ENCODE assay signal across 8 cellular contexts in the genomic region with DNA sequence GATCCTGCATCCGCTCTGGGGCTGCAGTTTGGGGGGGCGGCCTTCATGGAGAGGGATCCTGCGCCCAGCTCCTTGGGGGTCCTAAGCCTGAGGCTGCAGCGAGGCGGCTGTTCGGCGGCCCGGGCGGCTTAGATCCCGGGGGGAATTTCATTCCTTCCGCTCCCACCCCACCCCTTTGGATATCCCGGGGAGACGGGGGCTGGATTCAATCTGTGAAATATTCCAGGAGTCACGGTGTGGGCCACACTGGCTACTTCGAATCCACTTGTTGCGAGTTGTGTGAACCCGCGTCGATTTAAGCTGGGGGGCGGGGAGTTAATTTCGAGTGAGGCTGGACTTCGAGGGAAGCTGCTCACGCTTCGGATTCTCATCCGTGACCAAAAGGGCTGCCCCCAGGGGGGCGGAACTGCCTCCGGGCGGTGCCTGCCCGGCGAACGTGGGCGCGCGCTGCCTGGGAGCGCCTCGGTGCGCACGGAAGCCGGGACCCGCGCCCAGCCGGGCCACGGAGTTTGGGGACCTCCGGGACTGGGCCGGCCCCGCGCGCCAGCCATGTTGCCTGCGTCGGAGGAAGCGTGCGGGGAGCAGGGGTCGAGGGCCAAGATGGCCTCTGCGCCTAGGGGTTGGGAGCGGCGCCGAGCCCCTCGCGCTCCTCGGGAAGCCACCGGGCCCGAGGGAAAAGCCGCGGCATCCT. TPM values are rescaled to one million over a fixed set of nuclear protein-coding genes. Genes with fewer than 3 reads are reported as not detected.
DNase-seq lines count a peak whose midpoint lies in the region; ATAC-seq and TF ChIP-seq lines count a peak whose summit lies in the region.

No MANE protein-coding gene starts in this region.

- DNase-seq in CD14-positive monocyte (ENCODE audit: low spot score), result no peak
- DNase-seq in RWPE1 (ENCODE audit: low spot score), result peak; percentile 58
- peak in 1 of 10 donors; percentile 9 for DNase-seq in dorsolateral prefrontal cortex
- peak in 1 of 2 donors; percentile 10 for DNase-seq in memory B cell (ENCODE audit: low spot score in 2 of 2)

- POLR2A ChIA-PET in RWPE1 (lab: Yijun Ruan, JAX; ENCODE audit: low non-redundant PET), result interaction anchor here (1.0 kb wide), 1 partner anchor 24 kb away, joined by 3 read pairs; no protein-coding TSS in a partner anchor

- no peak overlapping the region for H3K27ac ChIP-seq in RWPE1
- H3K27ac ChIP-seq in dorsolateral prefrontal cortex, result peak overlapping the region in 32 of 59 donors; percentile 0 to 75 (median 44)
- no peak overlapping the region for H3K27ac ChIP-seq in thymus (ENCODE audit: low read depth)

- H3K27me3 Mint-ChIP-seq in CD14-positive monocyte (ENCODE audit: low read depth in 3 of 3) (peaks cover 23 to 38% (median 28%) of the 10 kb centered on the region in 3 donors), memory B cell (peaks cover 18% of the 10 kb centered on the region)

- peaks cover 23% of the 10 kb centered on the region for H3K4me1 Mint-ChIP-seq in CD14-positive monocyte
- H3K4me1 Mint-ChIP-seq in memory B cell, result peaks cover 5% of the 10 kb centered on the region

- CTCF ChIA-PET in RWPE1 (lab: Yijun Ruan, JAX), result interaction anchor here (0.6 to 1.0 kb wide), 3 partner anchors 23 to 66 kb away, joined by 3 to 4 read pairs (median 3); no protein-coding TSS in a partner anchor

- H3K4me3 ChIP-seq in dorsolateral prefrontal cortex, result peak overlapping the region; percentile 50 to 88 (median 69)
- H3K4me3 ChIP-seq in thymus (ENCODE audit: low read length), result peak overlapping the region; percentile 46

- TF ChIP-seq CTCF in CD14-positive monocyte (IDR thresholded peaks at IDR 0.05) (no peak), RWPE1 (conservative IDR thresholded peaks at IDR 0.05; ENCODE audit: low read depth) (no peak), dorsolateral prefrontal cortex (IDR thresholded peaks at IDR 0.05 in 54 of 56, conservative IDR thresholded peaks at IDR 0.05 in 2 of 56; ENCODE audit: low read depth in 1 of 56, partially characterized antibody in 56 of 56) (no peak)

- H3K4me3 Mint-ChIP-seq in CD14-positive monocyte, result peak overlapping the region; percentile 86 to 94
- peak overlapping the region; percentile 83 for H3K4me3 Mint-ChIP-seq in memory B cell

- peaks cover 0 to 5% of the 10 kb centered on the region in 2 donors for H3K36me3 Mint-ChIP-seq in CD14-positive monocyte
- no peaks in the 10 kb centered on the region for H3K36me3 Mint-ChIP-seq in memory B cell

- peaks cover 0 to 51% (median 28%) of the 10 kb centered on the region in 45 donors for H3K27me3 ChIP-seq in dorsolateral prefrontal cortex
- H3K27me3 ChIP-seq in thymus (ENCODE audit: control insufficient read depth, insufficient read depth), result peaks cover 46% of the 10 kb centered on the region

- ATAC-seq in GM19351 (IDR thresholded peaks at IDR 0.05; ENCODE audit: unreplicated experiment), result peak; percentile 49
- peak; percentile 26 for ATAC-seq in memory B cell (ENCODE audit: low read depth)
- ATAC-seq in GM18907 (IDR thresholded peaks at IDR 0.05; ENCODE audit: unreplicated experiment), result no peak
- ATAC-seq in HG03439 (IDR thresholded peaks at IDR 0.05; ENCODE audit: unreplicated experiment), result no peak

- no peaks in the 10 kb centered on the region for H3K9me3 ChIP-seq in thymus (ENCODE audit: control insufficient read depth)

- H3K9me3 Mint-ChIP-seq in CD14-positive monocyte, result peaks cover 0 to 6% (median 0%) of the 10 kb centered on the region in 7 donors
- no peaks in the 10 kb centered on the region for H3K9me3 Mint-ChIP-seq in memory B cell

- no peaks in the 10 kb centered on the region for H3K4me1 ChIP-seq in thymus (ENCODE audit: control insufficient read depth, insufficient read depth, low read length)

- no peaks in the 10 kb centered on the region for H3K36me3 ChIP-seq in thymus (ENCODE audit: control insufficient read depth, insufficient read depth)

- under 1% methylated on average over 64 of the region's 64 CpGs for WGBS in thymus

- intact Hi-C loops in CD14-positive monocyte (cut with micrococcal nuclease) (no loop called here), dorsolateral prefrontal cortex (cut with DNase I) (no loop called here)

- H3K27ac Mint-ChIP-seq in CD14-positive monocyte (no peak overlapping the region), memory B cell (no peak overlapping the region)

RNA-seq across cellular contexts. Expression of a gene that starts 0.8 kb away (rescaled TPM):
- polyA plus RNA-seq in CD14-positive monocyte, result under 1 TPM in 1 of 2 donors, not detected in 1; 0.03 TPM
- total RNA-seq in dorsolateral prefrontal cortex, result 10 to 100 TPM in 43 of 120 experiments, 1 to 10 TPM in 77; 2.5 to 22.1 (median 9.0) TPM
- polyA plus RNA-seq in thymus, result 7.4 TPM

Comparison
In these comparisons a context has a peak if more than half of its experiments do, and no peak if none do; other contexts are left out.
1. ATAC-seq: peak in GM19351 (single experiment) and memory B cell (single experiment); none in GM18907 (single experiment) and HG03439 (single experiment).
2. H3K27ac ChIP-seq: peak in dorsolateral prefrontal cortex (32 of 59); none in RWPE1 (single experiment) and thymus (single experiment).